32 cellular contexts compared by ENCODE assay signal in the genomic region with DNA sequence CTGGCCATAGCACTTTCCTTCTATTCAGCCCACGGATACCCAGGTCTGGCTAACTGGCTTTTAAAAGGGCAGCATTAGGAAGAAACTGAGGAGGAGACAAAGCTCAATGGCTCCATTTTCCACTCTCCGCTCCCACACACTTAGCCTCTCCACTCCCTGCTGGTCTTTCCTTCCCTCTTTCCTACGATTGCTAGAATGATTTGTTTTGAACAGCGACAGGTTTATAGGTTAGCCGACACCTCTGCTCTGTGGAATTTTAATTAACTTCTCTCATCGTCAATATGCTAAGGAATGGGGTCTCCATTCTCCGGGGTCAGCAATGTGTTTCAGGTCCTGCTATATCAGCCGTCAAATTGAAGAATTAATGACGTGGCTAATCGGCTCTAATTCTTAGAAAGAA.
"Had no signal": no experiment of that assay in that cellular context is flagged by ENCODE, and none has a peak within 500 bp of the region (broad histone marks: within the 10 kb centered on the region; RNA-seq: fewer than 3 reads in every experiment).

No MANE protein-coding gene starts in this region.

- H3K4me3 ChIP-seq: ascending aorta, K562, PC-9 had no signal

- H3K27ac ChIP-seq: ascending aorta, PC-9, RWPE1, VCaP had no signal

- DNase-seq: activated B cell treated with CpG ODN at 0.5 μM for 24 hours; activated CD4-positive, alpha-beta memory T cell treated with anti-CD3 and anti-CD28 coated beads, Interleukin-2, amount 10 ng/mL, durations not matched to agents 7 days and 5 days; activated CD4-positive, alpha-beta T cell treated with anti-CD3 and anti-CD28 coated beads for 48 hours; activated CD4-positive, CD25-positive, alpha-beta regulatory T cell treated with anti-CD3 and anti-CD28 coated beads, Interleukin-2, amount 50 U/mL, for 72 hours; activated CD8-positive, alpha-beta memory T cell treated with anti-CD3 and anti-CD28 coated beads for 24 hours; activated CD8-positive, alpha-beta memory T cell treated with anti-CD3 and anti-CD28 coated beads, Interleukin-2, amount 10 ng/mL, durations not matched to agents 7 days and 5 days; activated CD8-positive, alpha-beta memory T cell treated with anti-CD3 and anti-CD28 coated beads, Interleukin-2, amount 50 U/mL, for 48 hours; activated effector memory CD4-positive, alpha-beta T cell treated with anti-CD3 and anti-CD28 coated beads, Interleukin-2, amount 50 U/mL, for 16 hours; activated naive CD4-positive, alpha-beta T cell; activated naive CD8-positive, alpha-beta T cell treated with anti-CD3 and anti-CD28 coated beads, Interleukin-2, amount 10 ng/mL, durations not matched to agents 7 days and 5 days; activated T-cell treated with anti-CD3 and anti-CD28 coated beads, Interleukin-2, amount 50 U/mL, for 48 hours; amygdala; NCI-H1092 treated with DMSO at 0.1 percent for 48 hours; NCI-H1417; NCI-H146; NCI-H187; NCI-H2029 treated with DMSO at 0.1 percent for 48 hours; NCI-H2107; NCI-H2171; NCI-H510A; NCI-H526 treated with DMSO at 0.1 percent for 48 hours; NK-92 treated with Interleukin-12 subunit alpha and Interleukin-12 subunit beta, amount 100 ng/mL, for 24 hours; PC-9; Right ventricle myocardium superior; SW 1271; T-helper 1 cell; T-helper 2 cell; T-helper 9 cell had no signal

- ATAC-seq: activated CD8-positive, alpha-beta memory T cell treated with anti-CD3 and anti-CD28 coated beads, Interleukin-2, amount 10 ng/mL, durations not matched to agents 7 days and 5 days; K562 had no signal

- H3K4me1 ChIP-seq: ascending aorta had no signal

- H3K9me3 ChIP-seq: ascending aorta had no signal

- H3K4me2 ChIP-seq: PC-9 had no signal

- H2AFZ ChIP-seq: PC-9 had no signal

- H3K27me3 ChIP-seq: ascending aorta had no signal
